In genomic region chr2:219032051-219032745, GRCh38 we compare ENCODE assay signal across 32 cellular contexts. TPM values are rescaled to one million over a fixed set of nuclear protein-coding genes. Genes with fewer than 3 reads are reported as not detected.
"Had no signal": no experiment of that assay in that cellular context is flagged by ENCODE, and none has a peak within 500 bp of the region (broad histone marks: within the 10 kb centered on the region; RNA-seq: fewer than 3 reads in every experiment).

No MANE protein-coding gene starts in this region.

- DNase-seq: activated CD4-positive, alpha-beta memory T cell treated with anti-CD3 and anti-CD28 coated beads, Interleukin-2, amount 10 ng/mL, durations not matched to agents 7 days and 5 days; activated CD4-positive, alpha-beta T cell treated with anti-CD3 and anti-CD28 coated beads for 36 hours; activated CD4-positive, alpha-beta T cell treated with anti-CD3 and anti-CD28 coated beads, Interleukin-2, amount 10 ng/mL, durations not matched to agents 7 days and 5 days; activated CD4-positive, alpha-beta T cell treated with anti-CD3 and anti-CD28 coated beads, Interleukin-2, amount 50 U/mL, for 4 hours; activated CD4-positive, CD25-positive, alpha-beta regulatory T cell; activated CD4-positive, CD25-positive, alpha-beta regulatory T cell treated with anti-CD3 and anti-CD28 coated beads, Interleukin-2, amount 50 U/mL, for 72 hours; activated CD8-positive, alpha-beta memory T cell treated with anti-CD3 and anti-CD28 coated beads, Interleukin-2, amount 50 U/mL, for 48 hours; activated gamma-delta T cell; activated naive CD4-positive, alpha-beta T cell; activated naive CD4-positive, alpha-beta T cell treated with anti-CD3 and anti-CD28 coated beads, Interleukin-2, amount 10 ng/mL, durations not matched to agents 7 days and 5 days; activated naive CD8-positive, alpha-beta T cell treated with anti-CD3 and anti-CD28 coated beads, Interleukin-2, amount 10 ng/mL, durations not matched to agents 7 days and 5 days; activated T-cell treated with anti-CD3 and anti-CD28 coated beads for 4 hours; activated T-cell treated with anti-CD3 and anti-CD28 coated beads, Interleukin-2, amount 50 U/mL, for 24 hours; activated T-cell treated with anti-CD3 and anti-CD28 coated beads, Interleukin-2, amount 50 U/mL, for 72 hours; brain microvascular endothelial cell; caudate nucleus; cortex of kidney; dermis blood vessel endothelial cell; effector CD4-positive, alpha-beta T cell; effector memory CD8-positive, alpha-beta T cell; erythroblast; foreskin keratinocyte; gastrocnemius medialis; glutamatergic neuron; heart left ventricle; T-helper 2 cell had no signal

- H3K4me3 ChIP-seq: ascending aorta, esophagus muscularis mucosa, gastrocnemius medialis, heart left ventricle had no signal

- ATAC-seq: activated CD4-positive, alpha-beta T cell treated with anti-CD3 and anti-CD28 coated beads for 36 hours; activated naive CD4-positive, alpha-beta T cell treated with anti-CD3 and anti-CD28 coated beads, Interleukin-2, amount 50 U/mL, for 72 hours; activated T-cell treated with anti-CD3 and anti-CD28 coated beads, Interleukin-2, amount 50 U/mL, for 72 hours; effector memory CD8-positive, alpha-beta T cell; foreskin keratinocyte; gastrocnemius medialis; heart left ventricle had no signal

- H3K9me3 ChIP-seq: ascending aorta, esophagus muscularis mucosa, gastrocnemius medialis, heart left ventricle had no signal

- H3K4me1 ChIP-seq: ascending aorta, esophagus muscularis mucosa, foreskin keratinocyte, gastrocnemius medialis, heart left ventricle had no signal

- H3K27me3 ChIP-seq: ascending aorta had no signal

- H3K36me3 ChIP-seq: ascending aorta, brain microvascular endothelial cell, esophagus muscularis mucosa, gastrocnemius medialis, heart left ventricle had no signal

- H3K27ac ChIP-seq: ascending aorta, brain microvascular endothelial cell, esophagus muscularis mucosa, foreskin keratinocyte, gastrocnemius medialis, heart left ventricle had no signal

- FAIRE-seq: colon had no signal

RNA-seq across cellular contexts. Expression of gene CFAP65, which starts 9.1 kb away (rescaled TPM):
- total RNA-seq: activated CD4-positive, alpha-beta memory T cell treated with anti-CD3 and anti-CD28 coated beads, Interleukin-2, amount 10 ng/mL, durations not matched to agents 7 days and 5 days; activated CD4-positive, alpha-beta T cell treated with anti-CD3 and anti-CD28 coated beads for 36 hours; activated CD4-positive, alpha-beta T cell treated with anti-CD3 and anti-CD28 coated beads, Interleukin-2, amount 10 ng/mL, durations not matched to agents 7 days and 5 days; activated naive CD4-positive, alpha-beta T cell treated with anti-CD3 and anti-CD28 coated beads, Interleukin-2, amount 50 U/mL, for 72 hours; activated naive CD8-positive, alpha-beta T cell treated with anti-CD3 and anti-CD28 coated beads, Interleukin-2, amount 10 ng/mL, durations not matched to agents 7 days and 5 days; activated T-cell treated with anti-CD3 and anti-CD28 coated beads, Interleukin-2, amount 50 U/mL, for 72 hours; ascending aorta; chondrocyte; dermis blood vessel endothelial cell; esophagus muscularis mucosa; foreskin keratinocyte; T-helper 1 cell treated with Interleukin-12 subunit alpha and Interleukin-12 subunit beta and Interleukin-4 antibody, amounts not matched to agents 30 ng/mL and 1 ng/mL, for 36 hours had no signal
- polyA plus RNA-seq: foreskin keratinocyte, heart left ventricle had no signal

RNA-seq across cellular contexts. Expression of gene IHH, which starts 28.5 kb away (rescaled TPM):
- total RNA-seq: activated CD4-positive, alpha-beta memory T cell treated with anti-CD3 and anti-CD28 coated beads, Interleukin-2, amount 10 ng/mL, durations not matched to agents 7 days and 5 days; activated CD4-positive, alpha-beta T cell treated with anti-CD3 and anti-CD28 coated beads, Interleukin-2, amount 10 ng/mL, durations not matched to agents 7 days and 5 days; activated naive CD8-positive, alpha-beta T cell treated with anti-CD3 and anti-CD28 coated beads, Interleukin-2, amount 10 ng/mL, durations not matched to agents 7 days and 5 days; ascending aorta; chondrocyte; dermis blood vessel endothelial cell; esophagus muscularis mucosa; foreskin keratinocyte; heart left ventricle; T-helper 1 cell treated with Interleukin-12 subunit alpha and Interleukin-12 subunit beta and Interleukin-4 antibody, amounts not matched to agents 30 ng/mL and 1 ng/mL, for 36 hours had no signal
- polyA plus RNA-seq: heart left ventricle had no signal

RNA-seq across cellular contexts. Expression of gene CRYBA2, which starts 39.0 kb away (rescaled TPM):
- total RNA-seq: activated CD4-positive, alpha-beta memory T cell treated with anti-CD3 and anti-CD28 coated beads, Interleukin-2, amount 10 ng/mL, durations not matched to agents 7 days and 5 days; activated CD4-positive, alpha-beta T cell treated with anti-CD3 and anti-CD28 coated beads for 36 hours; activated CD4-positive, alpha-beta T cell treated with anti-CD3 and anti-CD28 coated beads, Interleukin-2, amount 10 ng/mL, durations not matched to agents 7 days and 5 days; activated naive CD4-positive, alpha-beta T cell treated with anti-CD3 and anti-CD28 coated beads, Interleukin-2, amount 50 U/mL, for 72 hours; activated naive CD8-positive, alpha-beta T cell treated with anti-CD3 and anti-CD28 coated beads, Interleukin-2, amount 10 ng/mL, durations not matched to agents 7 days and 5 days; activated T-cell treated with anti-CD3 and anti-CD28 coated beads, Interleukin-2, amount 50 U/mL, for 72 hours; ascending aorta; chondrocyte; dermis blood vessel endothelial cell; esophagus muscularis mucosa; foreskin keratinocyte; gastrocnemius medialis; heart left ventricle; T-helper 1 cell treated with Interleukin-12 subunit alpha and Interleukin-12 subunit beta and Interleukin-4 antibody, amounts not matched to agents 30 ng/mL and 1 ng/mL, for 36 hours had no signal
- polyA plus RNA-seq: foreskin keratinocyte, heart left ventricle had no signal

RNA-seq across cellular contexts. Expression of gene FEV, which starts 47.2 kb away (rescaled TPM):
- total RNA-seq: activated CD4-positive, alpha-beta memory T cell treated with anti-CD3 and anti-CD28 coated beads, Interleukin-2, amount 10 ng/mL, durations not matched to agents 7 days and 5 days; activated CD4-positive, alpha-beta T cell treated with anti-CD3 and anti-CD28 coated beads for 36 hours; activated CD4-positive, alpha-beta T cell treated with anti-CD3 and anti-CD28 coated beads, Interleukin-2, amount 10 ng/mL, durations not matched to agents 7 days and 5 days; activated naive CD4-positive, alpha-beta T cell treated with anti-CD3 and anti-CD28 coated beads, Interleukin-2, amount 50 U/mL, for 72 hours; activated naive CD8-positive, alpha-beta T cell treated with anti-CD3 and anti-CD28 coated beads, Interleukin-2, amount 10 ng/mL, durations not matched to agents 7 days and 5 days; activated T-cell treated with anti-CD3 and anti-CD28 coated beads, Interleukin-2, amount 50 U/mL, for 72 hours; ascending aorta; chondrocyte; dermis blood vessel endothelial cell; esophagus muscularis mucosa; foreskin keratinocyte; gastrocnemius medialis; heart left ventricle; T-helper 1 cell treated with Interleukin-12 subunit alpha and Interleukin-12 subunit beta and Interleukin-4 antibody, amounts not matched to agents 30 ng/mL and 1 ng/mL, for 36 hours had no signal
- polyA plus RNA-seq: foreskin keratinocyte, heart left ventricle had no signal
